In genomic region chr11:65109231-65110198, GRCh38 we compare ENCODE assay signal across 11 cellular contexts. TPM values are rescaled to one million over a fixed set of nuclear protein-coding genes. Genes with fewer than 3 reads are reported as not detected.
A peak's percentile ranks its signal among the peaks of the same experiment; 100 is the strongest.
DNase-seq lines count a peak whose midpoint lies in the region; ATAC-seq and TF ChIP-seq lines count a peak whose summit lies in the region.
"Had no signal": no experiment of that assay in that cellular context is flagged by ENCODE, and none has a peak within 500 bp of the region (broad histone marks: within the 10 kb centered on the region; RNA-seq: fewer than 3 reads in every experiment).

No MANE protein-coding gene starts in this region.

- no peaks in the 10 kb centered on the region for H3K27me3 ChIP-seq in H7 (ENCODE audit: control insufficient read depth, insufficient read depth, low read length)
- no peaks in the 10 kb centered on the region for H3K27me3 ChIP-seq in dorsolateral prefrontal cortex
- H3K27me3 ChIP-seq in ovary, result no peaks in the 10 kb centered on the region
- H3K27me3 ChIP-seq in mesenchymal stem cell (ENCODE audit: control insufficient read depth in 1 of 2, insufficient read depth in 1 of 2, low read length in 2 of 2), result no peaks in the 10 kb centered on the region
- H3K27me3 ChIP-seq: cardiac muscle cell, tibial nerve had no signal

- no peak overlapping the region for H4K91ac ChIP-seq in mesenchymal stem cell (ENCODE audit: low read length)

- intact Hi-C loops in activated CD4-positive, alpha-beta T cell treated with anti-CD3 and anti-CD28 coated beads, Interleukin-2, amount 10 ng/mL, durations not matched to agents 24 days and 14 days (cut with micrococcal nuclease), result loop anchor here (1.0 to 5.0 kb wide), 5 partner anchors 13 to 332 kb away; partner anchors contain the start of genes ARL2, CAPN1, SF1 and SNX15
- intact Hi-C loops in dorsolateral prefrontal cortex (cut with DNase I), result loop anchor here (5.0 to 10.0 kb wide), 3 partner anchors 82 to 225 kb away; partner anchors contain the start of genes ATG2A (in 2 of the 2) and SNX15 (in 2 of the 2)
- intact Hi-C loops in ovary (cut with DNase I), result loop anchor here in 2 of 4 donors (5.0 to 10.0 kb wide), 5 partner anchors 75 to 265 kb away; partner anchors contain the start of genes ARL2 (in 2 of the 2), ATG2A (in 1 of the 2), CAPN1 (in 1 of the 2) and CDC42BPG (in 1 of the 2)

- H3K23ac ChIP-seq in mesenchymal stem cell (ENCODE audit: low read length in 2 of 2), result no peak overlapping the region

- H2BK12ac ChIP-seq in mesenchymal stem cell (ENCODE audit: low read length in 2 of 2), result no peak overlapping the region

- H3K4me3 Mint-ChIP-seq in activated CD4-positive, alpha-beta T cell treated with anti-CD3 and anti-CD28 coated beads, Interleukin-2, amount 10 ng/mL, durations not matched to agents 24 days and 14 days, result no peak overlapping the region
- H3K4me3 Mint-ChIP-seq: stimulated activated memory B cell treated with anti-CD40 and anti-IgM and Interleukin-4, amounts not matched to agents 10 μg/mL and 1 μg/mL and 100 μg/mL, for 72 hours had no signal

- H3K36me3 ChIP-seq in H7 (replicated peaks; ENCODE audit: control insufficient read depth, insufficient read depth, low read length) (no peaks in the 10 kb centered on the region; the same call in none of the 2 replicates), ovary (no peaks in the 10 kb centered on the region), mesenchymal stem cell (ENCODE audit: control insufficient read depth in 1 of 2, insufficient read depth in 2 of 2, low read depth in 1 of 2, low read length in 2 of 2) (peaks cover 21 to 48% of the 10 kb centered on the region in 2 experiments)
- H3K36me3 ChIP-seq: cardiac muscle cell had no signal

- peaks cover 38% of the 10 kb centered on the region for H3K79me1 ChIP-seq in mesenchymal stem cell (replicated peaks; ENCODE audit: low read length, poor library complexity, severe bottlenecking)

- no peak overlapping the region for H3K14ac ChIP-seq in mesenchymal stem cell (ENCODE audit: low read length in 2 of 2)

- H3K9me3 ChIP-seq in ovary (no peaks in the 10 kb centered on the region), mesenchymal stem cell (ENCODE audit: control insufficient read depth, low read length) (no peaks in the 10 kb centered on the region)
- H3K9me3 ChIP-seq: tibial nerve had no signal

- H2AK5ac ChIP-seq in mesenchymal stem cell (ENCODE audit: low read length, severe bottlenecking), result no peak overlapping the region

- no peak overlapping the region for H2BK120ac ChIP-seq in mesenchymal stem cell (ENCODE audit: low read depth, low read length)

- H3K4me1 ChIP-seq in ovary (ENCODE audit: insufficient read depth) (peaks cover 25% of the 10 kb centered on the region), mesenchymal stem cell (ENCODE audit: control insufficient read depth, insufficient read depth, low read depth, low read length) (peaks cover 27% of the 10 kb centered on the region)

- H4K8ac ChIP-seq in mesenchymal stem cell (ENCODE audit: low read length), result no peak overlapping the region

- H3K9ac ChIP-seq in mesenchymal stem cell (ENCODE audit: low read length), result no peak overlapping the region

- 83 to 87% (median 84%) methylated on average over 31 to 36 of the region's 36 CpGs for WGBS in ovary, 3 donors
- WGBS in mesenchymal stem cell, result 91% methylated on average over 36 of the region's 36 CpGs

- DNase-seq in activated CD4-positive, alpha-beta T cell treated with anti-CD3 and anti-CD28 coated beads, Interleukin-2, amount 10 ng/mL, durations not matched to agents 24 days and 14 days, result no peak
- DNase-seq in activated CD4-positive, alpha-beta T cell treated with anti-CD3 and anti-CD28 coated beads, Interleukin-2, amount 50 U/mL, for 1 hour, result no peak
- DNase-seq in H7, result peak; percentile 51
- no peak for DNase-seq in dorsolateral prefrontal cortex
- DNase-seq in ovary, result peak in 3 of 5 donors; percentile 52 to 57 (median 54)
- DNase-seq in mesenchymal stem cell, result no peak
- DNase-seq in NCI-H1105 (lab: John Stamatoyannopoulos, UW), result no peak

- TF ChIP-seq POLR2A in ovary (IDR thresholded peaks at IDR 0.05), result no peak

- no peak overlapping the region for H2BK5ac ChIP-seq in mesenchymal stem cell (ENCODE audit: low read depth, low read length, poor library complexity, severe bottlenecking)

- TF ChIP-seq CTCF in dorsolateral prefrontal cortex (IDR thresholded peaks at IDR 0.05 in 54 of 56, conservative IDR thresholded peaks at IDR 0.05 in 2 of 56; ENCODE audit: low read depth in 1 of 56, partially characterized antibody in 56 of 56) (no peak), ovary (IDR thresholded peaks at IDR 0.05) (no peak)

- peaks cover 23% of the 10 kb centered on the region for H3K36me3 Mint-ChIP-seq in activated CD4-positive, alpha-beta T cell treated with anti-CD3 and anti-CD28 coated beads, Interleukin-2, amount 10 ng/mL, durations not matched to agents 24 days and 14 days (ENCODE audit: low read depth)

- no peak overlapping the region for H3K4me2 ChIP-seq in mesenchymal stem cell (ENCODE audit: low read length, poor library complexity, severe bottlenecking)

- H2BK15ac ChIP-seq in mesenchymal stem cell (ENCODE audit: low read depth, poor library complexity, severe bottlenecking), result no peak overlapping the region

- no peaks in the 10 kb centered on the region for H3K27me3 Mint-ChIP-seq in activated CD4-positive, alpha-beta T cell treated with anti-CD3 and anti-CD28 coated beads, Interleukin-2, amount 10 ng/mL, durations not matched to agents 24 days and 14 days
- H3K27me3 Mint-ChIP-seq: stimulated activated memory B cell treated with anti-CD40 and anti-IgM and Interleukin-4, amounts not matched to agents 10 μg/mL and 1 μg/mL and 100 μg/mL, for 72 hours had no signal

- peaks cover 29% of the 10 kb centered on the region for H3K4me1 Mint-ChIP-seq in activated CD4-positive, alpha-beta T cell treated with anti-CD3 and anti-CD28 coated beads, Interleukin-2, amount 10 ng/mL, durations not matched to agents 24 days and 14 days

- no peak for ATAC-seq in HG02973 (IDR thresholded peaks at IDR 0.05; ENCODE audit: unreplicated experiment)

- no peak for TF ChIP-seq EP300 in ovary (IDR thresholded peaks at IDR 0.05)

- H3K4me3 ChIP-seq in H7 (ENCODE audit: insufficient read depth, low read depth, low read length) (no peak overlapping the region), dorsolateral prefrontal cortex (no peak overlapping the region), ovary (no peak overlapping the region), mesenchymal stem cell (ENCODE audit: insufficient read depth in 1 of 2, low read depth in 1 of 2, low read length in 2 of 2) (no peak overlapping the region)
- H3K4me3 ChIP-seq: cardiac muscle cell, tibial nerve had no signal

- no peak overlapping the region for H2AFZ ChIP-seq in mesenchymal stem cell (ENCODE audit: low read depth, low read length)

- H3K18ac ChIP-seq in mesenchymal stem cell (ENCODE audit: low read depth in 1 of 2, low read length in 2 of 2), result no peak overlapping the region

- H3K4ac ChIP-seq in mesenchymal stem cell (ENCODE audit: low read depth in 1 of 2, low read length in 2 of 2), result no peak overlapping the region

- H3K27ac ChIP-seq in dorsolateral prefrontal cortex (peak overlapping the region in 47 of 59 donors; percentile 16 to 92 (median 84)), ovary (no peak overlapping the region), mesenchymal stem cell (ENCODE audit: low read length, poor library complexity, severe bottlenecking) (no peak overlapping the region)
- H3K27ac ChIP-seq: cardiac muscle cell had no signal

- H3K9me3 Mint-ChIP-seq in activated CD4-positive, alpha-beta T cell treated with anti-CD3 and anti-CD28 coated beads, Interleukin-2, amount 10 ng/mL, durations not matched to agents 24 days and 14 days, result no peaks in the 10 kb centered on the region
- H3K9me3 Mint-ChIP-seq: stimulated activated memory B cell treated with anti-CD40 and anti-IgM and Interleukin-4, amounts not matched to agents 10 μg/mL and 1 μg/mL and 100 μg/mL, for 72 hours had no signal

- peak overlapping the region; percentile 57 for H3K27ac Mint-ChIP-seq in activated CD4-positive, alpha-beta T cell treated with anti-CD3 and anti-CD28 coated beads, Interleukin-2, amount 10 ng/mL, durations not matched to agents 24 days and 14 days

RNA-seq across cellular contexts. Expression of gene TM7SF2, which starts 2.2 kb away (rescaled TPM):
- total RNA-seq in activated CD4-positive, alpha-beta T cell treated with anti-CD3 and anti-CD28 coated beads, Interleukin-2, amount 10 ng/mL, durations not matched to agents 24 days and 14 days, result 28.2 and 28.9 TPM in 2 replicates
- 31.9 and 45.2 TPM in 2 replicates for total RNA-seq in H7 (2014; rRNA removed; shearing (Covaris generic))
- 10 to 100 TPM; 26.8 to 66.8 (median 45.6) TPM for total RNA-seq in dorsolateral prefrontal cortex
- total RNA-seq in ovary, result 100 to 1,000 TPM in 1 of 7 donors, 10 to 100 TPM in 6; 30.0 to 170 (median 63.6) TPM
- 100 to 1,000 TPM in 1 of 2 donors, 10 to 100 TPM in 1; 88.8 to 128 TPM for polyA plus RNA-seq in ovary
- polyA plus RNA-seq in mesenchymal stem cell (2013, experiment 1 of 2), result 37.6 TPM
- polyA plus RNA-seq in mesenchymal stem cell (2013, experiment 2 of 2), result 37.2 TPM

RNA-seq across cellular contexts. Expression of gene ZNHIT2, which starts 8.0 kb away (rescaled TPM):
- total RNA-seq in activated CD4-positive, alpha-beta T cell treated with anti-CD3 and anti-CD28 coated beads, Interleukin-2, amount 10 ng/mL, durations not matched to agents 24 days and 14 days, result 17.1 and 18.1 TPM in 2 replicates
- total RNA-seq in H7 (2014; rRNA removed; shearing (Covaris generic)), result 14.1 and 22.5 TPM in 2 replicates
- 10 to 100 TPM in 20 of 120 experiments, 1 to 10 TPM in 100; 4.6 to 13.3 (median 8.5) TPM for total RNA-seq in dorsolateral prefrontal cortex
- 10 to 100 TPM; 10.0 to 33.7 (median 13.4) TPM for total RNA-seq in ovary
- 10 to 100 TPM in 1 of 2 donors, not detected in 1; 13.1 TPM for polyA plus RNA-seq in ovary
- polyA plus RNA-seq in mesenchymal stem cell (2013, experiment 1 of 2), result 5.1 TPM
- 5.0 TPM for polyA plus RNA-seq in mesenchymal stem cell (2013, experiment 2 of 2)

RNA-seq across cellular contexts. Expression of gene FAU, which starts 12.4 kb away (rescaled TPM):
- 1,048 and 1,049 TPM in 2 replicates for total RNA-seq in activated CD4-positive, alpha-beta T cell treated with anti-CD3 and anti-CD28 coated beads, Interleukin-2, amount 10 ng/mL, durations not matched to agents 24 days and 14 days
- 779 and 1,014 TPM in 2 replicates for total RNA-seq in H7 (2014; rRNA removed; shearing (Covaris generic))
- 100 to 1,000 TPM; 297 to 519 (median 403) TPM for total RNA-seq in dorsolateral prefrontal cortex
- 1,000 to 10,000 TPM; 1,141 to 2,272 (median 1,835) TPM for total RNA-seq in ovary
- 1,000 to 10,000 TPM; 1,053 to 1,798 TPM for polyA plus RNA-seq in ovary
- polyA plus RNA-seq in mesenchymal stem cell (2013, experiment 1 of 2), result 1,069 TPM
- 1,068 TPM for polyA plus RNA-seq in mesenchymal stem cell (2013, experiment 2 of 2)

RNA-seq across cellular contexts. Expression of gene MRPL49, which starts 12.6 kb away (rescaled TPM):
- 78.1 and 81.4 TPM in 2 replicates for total RNA-seq in activated CD4-positive, alpha-beta T cell treated with anti-CD3 and anti-CD28 coated beads, Interleukin-2, amount 10 ng/mL, durations not matched to agents 24 days and 14 days
- 89.9 and 93.3 TPM in 2 replicates for total RNA-seq in H7 (2014; rRNA removed; shearing (Covaris generic))
- total RNA-seq in dorsolateral prefrontal cortex (10 to 100 TPM; 25.1 to 58.7 (median 39.4) TPM), ovary (10 to 100 TPM; 47.1 to 61.8 (median 50.4) TPM)
- 100 to 1,000 TPM in 1 of 2 donors, 10 to 100 TPM in 1; 64.0 to 106 TPM for polyA plus RNA-seq in ovary
- 34.0 TPM for polyA plus RNA-seq in mesenchymal stem cell (2013, experiment 1 of 2)
- polyA plus RNA-seq in mesenchymal stem cell (2013, experiment 2 of 2), result 33.7 TPM

RNA-seq across cellular contexts. Expression of gene VPS51, which starts 13.5 kb away (rescaled TPM):
- 127 and 136 TPM in 2 replicates for total RNA-seq in activated CD4-positive, alpha-beta T cell treated with anti-CD3 and anti-CD28 coated beads, Interleukin-2, amount 10 ng/mL, durations not matched to agents 24 days and 14 days
- total RNA-seq in H7 (2014; rRNA removed; shearing (Covaris generic)), result 162 and 186 TPM in 2 replicates
- total RNA-seq in dorsolateral prefrontal cortex (100 to 1,000 TPM in 119 of 120 experiments, 10 to 100 TPM in 1; 97.3 to 182 (median 137) TPM), ovary (100 to 1,000 TPM; 149 to 543 (median 231) TPM)
- polyA plus RNA-seq in ovary, result 100 to 1,000 TPM in 1 of 2 donors, 10 to 100 TPM in 1; 51.1 to 221 TPM
- polyA plus RNA-seq in mesenchymal stem cell (2013, experiment 1 of 2), result 33.1 TPM
- polyA plus RNA-seq in mesenchymal stem cell (2013, experiment 2 of 2), result 37.1 TPM

Comparison
In these comparisons a context has a peak if more than half of its experiments do, and no peak if none do; other contexts are left out.
1. DNase-seq: peak in H7 (single experiment) and ovary (3 of 5); none in activated CD4-positive, alpha-beta T cell treated with anti-CD3 and anti-CD28 coated beads, Interleukin-2, amount 10 ng/mL, durations not matched to agents 24 days and 14 days (single experiment), activated CD4-positive, alpha-beta T cell treated with anti-CD3 and anti-CD28 coated beads, Interleukin-2, amount 50 U/mL, for 1 hour (single experiment), dorsolateral prefrontal cortex (0 of 10), mesenchymal stem cell (single experiment) and NCI-H1105 (single experiment).
2. H3K27ac ChIP-seq: peak in dorsolateral prefrontal cortex (47 of 59); none in ovary (0 of 2) and mesenchymal stem cell (single experiment).